Comparison of ENCODE assay signal across 21 cellular contexts in the genomic region with DNA sequence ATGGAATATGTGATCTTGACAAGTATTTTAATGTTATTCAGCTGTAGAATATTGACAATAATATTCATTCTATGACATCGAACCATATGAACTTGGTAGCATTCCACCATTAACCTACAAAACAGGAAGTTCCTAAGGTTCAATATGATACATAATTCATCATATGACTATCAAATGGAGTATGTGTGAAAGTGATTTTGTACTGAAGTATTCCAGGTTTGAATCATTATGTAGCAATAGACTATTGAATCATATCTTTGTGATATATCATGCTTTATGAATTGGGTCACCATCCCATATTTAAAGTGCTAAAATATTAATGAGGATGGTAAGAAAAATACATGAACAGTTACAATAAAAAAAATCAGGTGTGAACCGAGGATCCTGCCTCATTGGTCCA.
A peak's percentile ranks its signal among the peaks of the same experiment; 100 is the strongest.
DNase-seq lines count a peak whose midpoint lies in the region; FAIRE-seq and TF ChIP-seq lines count a peak whose summit lies in the region.
"Had no signal": no experiment of that assay in that cellular context is flagged by ENCODE, and none has a peak within 500 bp of the region (broad histone marks: within the 10 kb centered on the region; RNA-seq: fewer than 3 reads in every experiment).

No MANE protein-coding gene starts in this region.

- H3K79me2 ChIP-seq in OCI-LY3 (ENCODE audit: low read length) (peaks cover 28% of the 10 kb centered on the region), mammary epithelial cell (ENCODE audit: insufficient read depth, low read length) (no peaks in the 10 kb centered on the region)

- dilution Hi-C loops in mammary epithelial cell (cut with HindIII; ENCODE audit: low sequenced_read_pairs) = no loop called here

- no peak overlapping the region for H3K27ac ChIP-seq in OCI-LY3 (ENCODE audit: low read length)
- no peak overlapping the region for H3K27ac ChIP-seq in mammary epithelial cell (ENCODE audit: insufficient read depth, low read depth, low read length)
- H3K27ac ChIP-seq: BLaER1 treated with 17β-estradiol and CSF1 and Interleukin-3, amounts not matched to agents 10 nM and 100 nM had no signal

- H3K9ac ChIP-seq in OCI-LY3 (ENCODE audit: low read length) (no peak overlapping the region), mammary epithelial cell (ENCODE audit: insufficient read depth, low read length) (no peak overlapping the region)
- H3K9ac ChIP-seq: BLaER1 treated with 17β-estradiol and CSF1 and Interleukin-3, amounts not matched to agents 10 nM and 100 nM had no signal

- H3K36me3 ChIP-seq in OCI-LY3 (replicated peaks; ENCODE audit: low read depth, low read length) (peaks cover 8% of the 10 kb centered on the region), mammary epithelial cell (ENCODE audit: insufficient read depth, low read length) (no peaks in the 10 kb centered on the region), HAP-1 (replicated peaks) (no peaks in the 10 kb centered on the region)
- H3K36me3 ChIP-seq: BLaER1 treated with 17β-estradiol and CSF1 and Interleukin-3, amounts not matched to agents 10 nM and 100 nM; MG63 had no signal

- CTCF ChIA-PET in mammary epithelial cell (lab: Charles Lee; ENCODE audit: low non-redundant PET) = no interaction called here

- TF ChIP-seq POLR2A in H54 (IDR thresholded peaks at IDR 0.05; ENCODE audit: low read depth, low read length) = no peak

- H3K4me3 ChIP-seq in OCI-LY3 (ENCODE audit: low read length) = no peak overlapping the region
- H3K4me3 ChIP-seq in mammary epithelial cell (replicated peaks in 1 of 3; ENCODE audit: insufficient read depth in 1 of 3, low read depth in 2 of 3, low read length in 3 of 3) = no peak overlapping the region
- H3K4me3 ChIP-seq in HAP-1 = no peak overlapping the region
- H3K4me3 ChIP-seq: BLaER1 treated with 17β-estradiol and CSF1 and Interleukin-3, amounts not matched to agents 10 nM and 100 nM; MG63 had no signal

- DNase-seq in H54 (ENCODE audit: insufficient read length, low spot score) = no peak
- peak; percentile 69 for DNase-seq in mammary epithelial cell
- peak; percentile 12 for DNase-seq in iris pigment epithelial cell (ENCODE audit: low read depth)
- DNase-seq in type B pancreatic cell (ENCODE audit: extremely low spot score, unreplicated experiment) = no peak
- no peak for DNase-seq in HAP-1 (ENCODE audit: low spot score in 2 of 2)
- no peak for DNase-seq in activated T-cell treated with anti-CD3 and anti-CD28 coated beads for 4 hours
- no peak for DNase-seq in NCI-H446 (lab: John Stamatoyannopoulos, UW)
- DNase-seq: CD8-positive, alpha-beta memory T cell; DMS79; HFFc6; Karpas-422; MG63; NCI-H1048; NCI-H1436; NCI-H2029; NCI-H446 treated with DMSO at 0.1 percent for 48 hours; RPMI8226 had no signal

- no peak for TF ChIP-seq CTCF in OCI-LY3 (IDR thresholded peaks at IDR 0.05; ENCODE audit: low read depth, low read length)
- no peak for TF ChIP-seq CTCF in mammary epithelial cell (conservative IDR thresholded peaks at IDR 0.05 in 1 of 2, IDR thresholded peaks at IDR 0.05 in 1 of 2; ENCODE audit: extremely low read depth in 1 of 2, insufficient read depth in 1 of 2, low read depth in 1 of 2, low read length in 2 of 2)
- TF ChIP-seq CTCF in type B pancreatic cell (conservative IDR thresholded peaks at IDR 0.05) = no peak

- in situ Hi-C loops in mammary epithelial cell (cut with MboI; ENCODE audit: low sequenced_read_pairs in 2 of 2) = no loop called here
- in situ Hi-C loops in HAP-1 (cut with MboI; ENCODE audit: low sequenced_read_pairs) = no loop called here

- intact Hi-C loops in mammary epithelial cell (cut with micrococcal nuclease) = loop anchor here (5.0 kb wide), 1 partner anchor 454 kb away; no protein-coding TSS in a partner anchor

- H3K4me1 ChIP-seq in OCI-LY3 (ENCODE audit: low read length) (peaks cover 18% of the 10 kb centered on the region), mammary epithelial cell (ENCODE audit: insufficient read depth, low read length) (peaks cover 19% of the 10 kb centered on the region), HAP-1 (no peaks in the 10 kb centered on the region)
- H3K4me1 ChIP-seq: BLaER1 treated with 17β-estradiol and CSF1 and Interleukin-3, amounts not matched to agents 10 nM and 100 nM had no signal

- H4K20me1 ChIP-seq in OCI-LY3 (ENCODE audit: insufficient read depth, low read length) (peaks cover 26% of the 10 kb centered on the region; the same call in 1 of the 2 replicates), mammary epithelial cell (ENCODE audit: insufficient read depth, low read length) (no peaks in the 10 kb centered on the region)
- H4K20me1 ChIP-seq: BLaER1 treated with 17β-estradiol and CSF1 and Interleukin-3, amounts not matched to agents 10 nM and 100 nM had no signal

- no peaks in the 10 kb centered on the region for H3K9me3 Mint-ChIP-seq in type B pancreatic cell
- H3K9me3 Mint-ChIP-seq: CD8-positive, alpha-beta memory T cell had no signal

- H3K4me2 ChIP-seq in OCI-LY3 (ENCODE audit: low read length) (peak overlapping the region; percentile 12; the same call in 1 of the 2 replicates), mammary epithelial cell (ENCODE audit: insufficient read depth, low read depth, low read length) (no peak overlapping the region)
- H3K4me2 ChIP-seq: BLaER1 treated with 17β-estradiol and CSF1 and Interleukin-3, amounts not matched to agents 10 nM and 100 nM had no signal

- 79% methylated on average over 2 of the region's 2 CpGs for WGBS in mammary epithelial cell (ENCODE audit: low coverage, missing lambda C conversion rate)

- H3K4me3 Mint-ChIP-seq in type B pancreatic cell = no peak overlapping the region
- H3K4me3 Mint-ChIP-seq: CD8-positive, alpha-beta memory T cell; HFFc6 had no signal

- peaks cover 12% of the 10 kb centered on the region for H3K4me1 Mint-ChIP-seq in type B pancreatic cell (ENCODE audit: unreplicated experiment)
- H3K4me1 Mint-ChIP-seq: CD8-positive, alpha-beta memory T cell had no signal

- no peaks in the 10 kb centered on the region for H3K9me3 ChIP-seq in OCI-LY3 (ENCODE audit: insufficient read depth, low read length)
- no peaks in the 10 kb centered on the region for H3K9me3 ChIP-seq in mammary epithelial cell (replicated peaks; ENCODE audit: insufficient read depth, low read length)
- H3K9me3 ChIP-seq in HAP-1 = peaks cover 2% of the 10 kb centered on the region; the same call in 1 of the 2 replicates
- H3K9me3 ChIP-seq: BLaER1 treated with 17β-estradiol and CSF1 and Interleukin-3, amounts not matched to agents 10 nM and 100 nM had no signal

- no peaks in the 10 kb centered on the region; the same call in 1 of the 2 replicates for H3K27me3 ChIP-seq in OCI-LY3 (ENCODE audit: low read depth, low read length)
- no peaks in the 10 kb centered on the region for H3K27me3 ChIP-seq in mammary epithelial cell (ENCODE audit: insufficient read depth, low read length)
- H3K27me3 ChIP-seq in HAP-1 (ENCODE audit: low read depth) = no peaks in the 10 kb centered on the region
- H3K27me3 ChIP-seq: BLaER1 treated with 17β-estradiol and CSF1 and Interleukin-3, amounts not matched to agents 10 nM and 100 nM; MG63 had no signal

- H2AFZ ChIP-seq in OCI-LY3 (ENCODE audit: low read depth, low read length) (no peak overlapping the region), mammary epithelial cell (ENCODE audit: low read depth, low read length) (no peak overlapping the region)

- H3K27me3 Mint-ChIP-seq in type B pancreatic cell = no peaks in the 10 kb centered on the region

- peak; percentile 74 for FAIRE-seq in H54 (lab: Jason Lieb, UNC)
- FAIRE-seq: D721Med, H1 had no signal

- no peaks in the 10 kb centered on the region for H3K36me3 Mint-ChIP-seq in type B pancreatic cell

- no TSS peak for BruUV-seq in mammary epithelial cell (replicated peaks; lab: Mats Ljungman, UMichigan)

- H3K27ac Mint-ChIP-seq in type B pancreatic cell = no peak overlapping the region
- H3K27ac Mint-ChIP-seq: CD8-positive, alpha-beta memory T cell; HFFc6 had no signal

Comparison
In these comparisons a context has a peak if more than half of its experiments do, and no peak if none do; other contexts are left out.
1. DNase-seq: peak in mammary epithelial cell (single experiment) and iris pigment epithelial cell (single experiment); none in H54 (single experiment), type B pancreatic cell (single experiment), HAP-1 (0 of 2), activated T-cell treated with anti-CD3 and anti-CD28 coated beads for 4 hours (single experiment) and NCI-H446 (0 of 2).